30 cellular contexts compared by ENCODE assay signal in the genomic region with DNA sequence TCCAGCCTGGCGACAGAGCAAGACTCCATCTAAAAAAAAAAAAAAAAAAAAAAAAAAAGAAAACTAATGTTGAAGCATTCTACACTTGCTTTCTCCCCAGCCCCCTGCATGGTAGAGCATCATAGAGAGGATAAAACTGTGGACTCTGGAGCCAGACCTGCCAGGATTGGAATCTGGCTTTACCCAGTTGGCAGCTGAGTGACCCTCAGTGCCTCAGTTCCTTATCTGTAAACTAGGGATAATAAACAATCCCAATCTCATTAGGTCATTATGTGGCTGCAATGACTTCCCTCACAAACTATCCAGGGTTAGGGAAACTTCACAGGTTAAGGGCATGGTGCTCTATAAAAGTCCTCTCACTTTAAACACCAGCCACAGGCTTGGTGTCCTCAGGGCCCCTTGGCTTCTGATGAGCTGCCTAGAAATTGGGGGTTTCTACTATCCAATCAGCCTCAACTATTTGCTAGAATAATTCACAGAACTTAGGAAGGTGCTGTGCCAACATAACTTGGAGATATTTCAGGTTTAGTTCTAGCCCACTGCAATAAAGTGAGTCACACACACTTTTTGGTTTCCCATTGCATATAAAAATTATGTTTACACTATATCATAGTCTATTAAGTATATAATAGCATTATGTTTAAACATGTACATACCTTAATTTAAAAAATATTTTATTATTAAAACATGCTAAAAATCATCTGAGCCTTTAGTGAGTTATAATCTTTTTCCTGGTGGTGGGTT.
"Had no signal": no experiment of that assay in that cellular context is flagged by ENCODE, and none has a peak within 500 bp of the region (broad histone marks: within the 10 kb centered on the region; RNA-seq: fewer than 3 reads in every experiment).

No MANE protein-coding gene starts in this region.

- H3K9me3 ChIP-seq: adrenal gland, body of pancreas, breast epithelium had no signal

- H3K36me3 ChIP-seq: adrenal gland, brain microvascular endothelial cell, breast epithelium had no signal

- DNase-seq: activated B cell treated with CpG ODN at 0.5 μM for 24 hours; activated CD4-positive, alpha-beta memory T cell treated with anti-CD3 and anti-CD28 coated beads for 36 hours; activated CD4-positive, alpha-beta T cell treated with anti-CD3 and anti-CD28 coated beads for 4 hours; activated CD4-positive, alpha-beta T cell treated with anti-CD3 and anti-CD28 coated beads, Interleukin-2, amount 10 ng/mL, durations not matched to agents 24 days and 14 days; activated CD4-positive, alpha-beta T cell treated with anti-CD3 and anti-CD28 coated beads, Interleukin-2, amount 50 U/mL, for 1 hour; activated CD4-positive, alpha-beta T cell treated with anti-CD3 and anti-CD28 coated beads, Interleukin-2, amount 50 U/mL, for 4 hours; activated CD4-positive, CD25-positive, alpha-beta regulatory T cell treated with anti-CD3 and anti-CD28 coated beads, Interleukin-2, amount 50 U/mL, for 72 hours; activated CD8-positive, alpha-beta memory T cell treated with anti-CD3 and anti-CD28 coated beads, Interleukin-2, amount 50 U/mL, for 4 hours; activated CD8-positive, alpha-beta T cell treated with anti-CD3 and anti-CD28 coated beads for 36 hours; activated effector memory CD4-positive, alpha-beta T cell treated with anti-CD3 and anti-CD28 coated beads, Interleukin-2, amount 50 U/mL, for 16 hours; activated gamma-delta T cell treated with Interleukin-2 at 50 U/mL for 16 hours; activated naive CD4-positive, alpha-beta T cell; activated naive CD4-positive, alpha-beta T cell treated with anti-CD3 and anti-CD28 coated beads for 36 hours; activated naive CD4-positive, alpha-beta T cell treated with anti-CD3 and anti-CD28 coated beads, Interleukin-2, amount 50 U/mL, for 16 hours; activated naive CD8-positive, alpha-beta T cell treated with anti-CD3 and anti-CD28 coated beads for 36 hours; activated T-cell treated with anti-CD3 and anti-CD28 coated beads for 4 hours; activated T-cell treated with anti-CD3 and anti-CD28 coated beads, Interleukin-2, amount 50 U/mL, for 1 hour; activated T-cell treated with anti-CD3 and anti-CD28 coated beads, Interleukin-2, amount 50 U/mL, for 4 hours; activated T-cell treated with anti-CD3 and anti-CD28 coated beads, Interleukin-2, amount 50 U/mL, for 72 hours; adrenal gland; amniotic stem cell; aorta; body of pancreas; brain microvascular endothelial cell; central memory CD4-positive, alpha-beta T cell; T-helper 9 cell had no signal

- H3K4me3 ChIP-seq: adrenal gland, body of pancreas, breast epithelium had no signal

- H3K27me3 ChIP-seq: adrenal gland, body of pancreas, brain microvascular endothelial cell, breast epithelium had no signal

- H3K4me1 ChIP-seq: adrenal gland, body of pancreas, breast epithelium had no signal

- ATAC-seq: activated CD8-positive, alpha-beta T cell treated with anti-CD3 and anti-CD28 coated beads for 36 hours; activated naive CD4-positive, alpha-beta T cell treated with anti-CD3 and anti-CD28 coated beads, Interleukin-2, amount 50 U/mL, for 72 hours; activated T-cell treated with anti-CD3 and anti-CD28 coated beads, Interleukin-2, amount 50 U/mL, for 4 hours; activated T-cell treated with anti-CD3 and anti-CD28 coated beads, Interleukin-2, amount 50 U/mL, for 72 hours; activated T-helper 17 cell treated with anti-CD3 and anti-CD28 coated beads, Interleukin-2, amount 50 U/mL, for 72 hours; body of pancreas had no signal

- H3K27ac ChIP-seq: adrenal gland, body of pancreas, brain microvascular endothelial cell, breast epithelium, VCaP had no signal
